30 cellular contexts compared by ENCODE assay signal in the genomic region with DNA sequence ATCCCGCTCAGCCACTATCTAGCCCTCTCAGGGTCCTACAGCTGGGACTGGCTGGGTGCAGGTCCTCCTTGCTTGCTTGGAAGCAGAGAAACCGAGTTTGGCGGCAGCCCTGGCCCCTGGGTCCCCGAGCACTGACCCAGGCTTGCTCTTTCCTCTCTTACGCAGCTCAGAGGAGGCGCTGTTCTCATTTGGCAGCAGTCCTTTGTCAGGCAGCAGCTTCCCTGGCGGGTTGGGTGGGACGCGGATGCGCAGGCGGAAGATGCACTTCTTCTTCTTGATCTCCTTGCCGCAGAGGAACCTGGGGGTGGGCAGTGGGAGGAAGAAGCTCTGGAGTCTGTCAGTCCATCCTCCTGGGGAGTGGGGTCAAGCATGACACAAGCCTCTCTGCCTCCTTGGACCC.
"Had no signal": no experiment of that assay in that cellular context is flagged by ENCODE, and none has a peak within 500 bp of the region (broad histone marks: within the 10 kb centered on the region; RNA-seq: fewer than 3 reads in every experiment).

No MANE protein-coding gene starts in this region.

- H3K27ac ChIP-seq: adrenal gland, body of pancreas, colonic mucosa, dorsolateral prefrontal cortex, gastrocnemius medialis, pancreas, prostate gland, sigmoid colon, testis, transverse colon had no signal

- H3K27ac Mint-ChIP-seq: activated naive CD8-positive, alpha-beta T cell treated with anti-CD3 and anti-CD28 coated beads for 36 hours had no signal

- ATAC-seq: body of pancreas; gastrocnemius medialis; left colon; naive thymus-derived CD4-positive, alpha-beta T cell; pancreas; T-cell had no signal

- H3K9me3 Mint-ChIP-seq: activated naive CD8-positive, alpha-beta T cell treated with anti-CD3 and anti-CD28 coated beads for 36 hours; naive thymus-derived CD4-positive, alpha-beta T cell; T-cell; T-helper 2 cell treated with Interferon-gamma antibody and Interleukin-4, amounts not matched to agents 5 μg/mL and 100 μg/mL, for 36 hours had no signal

- DNase-seq: activated CD4-positive, alpha-beta T cell treated with anti-CD3 and anti-CD28 coated beads for 4 hours; activated CD4-positive, alpha-beta T cell treated with anti-CD3 and anti-CD28 coated beads, Interleukin-2, amount 50 U/mL, for 4 hours; activated naive CD4-positive, alpha-beta T cell; activated naive CD8-positive, alpha-beta T cell treated with anti-CD3 and anti-CD28 coated beads for 36 hours; adrenal gland; aorta; body of pancreas; cerebellar nuclear complex; colonic mucosa; effector memory CD4-positive, alpha-beta T cell; erythroblast; gastrocnemius medialis; hippocampal formation; kidney; left colon; mammary epithelial cell; midbrain; naive thymus-derived CD4-positive, alpha-beta T cell; pancreas; retina; sigmoid colon; small intestine; stimulated activated CD4-positive, alpha-beta T cell treated with anti-CD3 and anti-CD28 coated beads, Interleukin-1b, Interleukin-23, amount 100 ng/mL, for 48 hours; stimulated activated naive CD4-positive, alpha-beta T cell treated with Interleukin-2 at 50 U/mL for 16 hours; T-cell; testis; transverse colon had no signal

- H3K4me3 Mint-ChIP-seq: activated naive CD8-positive, alpha-beta T cell treated with anti-CD3 and anti-CD28 coated beads for 36 hours; T-cell; T-helper 2 cell treated with Interferon-gamma antibody and Interleukin-4, amounts not matched to agents 5 μg/mL and 100 μg/mL, for 36 hours had no signal

- H3K27me3 Mint-ChIP-seq: activated naive CD8-positive, alpha-beta T cell treated with anti-CD3 and anti-CD28 coated beads for 36 hours; naive thymus-derived CD4-positive, alpha-beta T cell; T-cell had no signal
